ENCODE assay signal across 17 cellular contexts in genomic region chr10:110348351-110348750, GRCh38.
"Had no signal": no experiment of that assay in that cellular context is flagged by ENCODE, and none has a peak within 500 bp of the region (broad histone marks: within the 10 kb centered on the region; RNA-seq: fewer than 3 reads in every experiment).

No MANE protein-coding gene starts in this region.

- H3K27ac Mint-ChIP-seq: effector memory CD8-positive, alpha-beta T cell; natural killer cell had no signal

- H3K4me3 ChIP-seq: esophagus muscularis mucosa, gastrocnemius medialis, heart right ventricle, mucosa of descending colon, uterus had no signal

- H3K27me3 Mint-ChIP-seq: effector memory CD8-positive, alpha-beta T cell had no signal

- H3K9me3 Mint-ChIP-seq: effector memory CD8-positive, alpha-beta T cell; natural killer cell; neural crest cell had no signal

- H3K4me3 Mint-ChIP-seq: effector memory CD8-positive, alpha-beta T cell; natural killer cell; neural crest cell had no signal

- H3K9me3 ChIP-seq: esophagus muscularis mucosa, gastrocnemius medialis, heart right ventricle, mucosa of descending colon, uterus had no signal

- H3K27ac ChIP-seq: epithelial cell of prostate, esophagus muscularis mucosa, gastrocnemius medialis, heart right ventricle, uterus had no signal

- DNase-seq: effector memory CD8-positive, alpha-beta T cell; gastrocnemius medialis; heart right ventricle; hypothalamus; kidney glomerular epithelial cell; mucosa of descending colon; natural killer cell; posterior cingulate gyrus; stimulated activated CD4-positive, alpha-beta T cell treated with anti-CD3 and anti-CD28 coated beads, Interleukin-2, amount 100 ng/mL, for 24 hours; stimulated activated CD4-positive, alpha-beta T cell treated with anti-CD3 and anti-CD28 coated beads, Interleukin-4, amount 100 ng/mL, for 4 hours; stimulated activated naive CD4-positive, alpha-beta T cell treated with Interleukin-2 at 50 U/mL for 16 hours; trophoblast cell; uterus had no signal

- H3K4me1 ChIP-seq: gastrocnemius medialis, uterus had no signal

- H3K36me3 ChIP-seq: esophagus muscularis mucosa, gastrocnemius medialis, heart right ventricle, uterus had no signal

- H3K36me3 Mint-ChIP-seq: natural killer cell had no signal

- ATAC-seq: effector memory CD8-positive, alpha-beta T cell; gastrocnemius medialis; heart right ventricle; mucosa of descending colon; natural killer cell; sciatic nerve had no signal

- H3K27me3 ChIP-seq: esophagus muscularis mucosa, uterus had no signal
